20 cellular contexts compared by ENCODE assay signal in genomic region chr6:158080849-158081656, GRCh38.
DNase-seq lines count a peak whose midpoint lies in the region; ATAC-seq and TF ChIP-seq lines count a peak whose summit lies in the region.
"Had no signal": no experiment of that assay in that cellular context is flagged by ENCODE, and none has a peak within 500 bp of the region (broad histone marks: within the 10 kb centered on the region; RNA-seq: fewer than 3 reads in every experiment).

No MANE protein-coding gene starts in this region.

- no peaks in the 10 kb centered on the region for H3K79me1 ChIP-seq in neuronal stem cell (ENCODE audit: low read depth, low read length)

- H3K4me2 ChIP-seq in neuronal stem cell (ENCODE audit: insufficient read depth, low read length, poor library complexity, severe bottlenecking) = no peak overlapping the region

- H3K4me1 ChIP-seq in neuronal stem cell (ENCODE audit: control insufficient read depth in 2 of 2, insufficient read depth in 1 of 2, low read depth in 1 of 2, low read length in 2 of 2) (no peaks in the 10 kb centered on the region), vagina (no peaks in the 10 kb centered on the region), left lung (peaks cover 0 to 18% of the 10 kb centered on the region in 2 donors)
- H3K4me1 ChIP-seq: BE2C, HAP-1, Peyer's patch had no signal

- intact Hi-C loops in vagina (cut with DNase I) = no loop called here
- intact Hi-C loops in left lung (cut with DNase I) = no loop called here

- H3K36me3 ChIP-seq in neuronal stem cell (replicated peaks in 1 of 2; ENCODE audit: control insufficient read depth in 2 of 2, insufficient read depth in 2 of 2, low read length in 2 of 2) (peaks cover 6 to 59% of the 10 kb centered on the region in 2 donors), vagina (peaks cover 0 to 22% of the 10 kb centered on the region in 2 donors), left lung (peaks cover 0 to 54% of the 10 kb centered on the region in 2 donors)
- H3K36me3 ChIP-seq: BE2C had no signal

- no peak overlapping the region for H3K18ac ChIP-seq in neuronal stem cell (ENCODE audit: low read length)

- no peak overlapping the region for H4K91ac ChIP-seq in neuronal stem cell (ENCODE audit: low read depth, low read length, poor library complexity)

- no peak overlapping the region for H3K14ac ChIP-seq in neuronal stem cell (ENCODE audit: low read length)

- no CpG with 5 or more reads among the region's 18 CpGs for WGBS in neuronal stem cell (ENCODE audit: extremely low coverage in 2 of 2, insufficient read length in 2 of 2, insufficient replicate concordance in 1 of 2), 2 donors

- H3K9ac ChIP-seq in neuronal stem cell (ENCODE audit: low read depth, low read length, poor library complexity) = no peak overlapping the region

- no peak overlapping the region for H3K4ac ChIP-seq in neuronal stem cell (ENCODE audit: low read length)

- DNase-seq in activated CD8-positive, alpha-beta memory T cell treated with anti-CD3 and anti-CD28 coated beads, Interleukin-2, amount 50 U/mL, for 48 hours = peak; percentile 35
- DNase-seq in activated CD8-positive, alpha-beta memory T cell treated with anti-CD3 and anti-CD28 coated beads for 24 hours = no peak
- no peak for DNase-seq in HL-60 (ENCODE audit: low read depth in 1 of 2, low spot score in 1 of 2)
- no peak for DNase-seq in neuronal stem cell (ENCODE audit: low spot score)
- peak; percentile 77 to 81 for DNase-seq in vagina (ENCODE audit: extremely low spot score in 2 of 2)
- no peak for DNase-seq in AG08395 (ENCODE audit: low spot score)
- DNase-seq in NCI-H2171 (lab: John Stamatoyannopoulos, UW) = no peak
- no peak for DNase-seq in left lung
- DNase-seq: BE2C; CD8-positive, alpha-beta memory T cell; DND-41; Kasumi-1; MG63; NCI-H1092; NCI-H1436 treated with DMSO at 0.1 percent for 48 hours; NCI-H2029; NCI-H446; NCI-H526 treated with DMSO at 0.1 percent for 48 hours had no signal

- H3K9me3 ChIP-seq in neuronal stem cell (replicated peaks in 1 of 2; ENCODE audit: control insufficient read depth in 2 of 2, insufficient read depth in 1 of 2, low read depth in 1 of 2, low read length in 2 of 2) = no peaks in the 10 kb centered on the region
- H3K9me3 ChIP-seq in vagina = no peaks in the 10 kb centered on the region
- no peaks in the 10 kb centered on the region for H3K9me3 ChIP-seq in left lung
- H3K9me3 ChIP-seq: BE2C, HAP-1, MG63, Peyer's patch had no signal

- no peaks in the 10 kb centered on the region for H3K27me3 ChIP-seq in HL-60 (ENCODE audit: insufficient read depth, poor library complexity, severe bottlenecking)
- H3K27me3 ChIP-seq in neuronal stem cell (ENCODE audit: control insufficient read depth in 3 of 3, insufficient read depth in 3 of 3, low read depth in 1 of 3, low read length in 3 of 3) = no peaks in the 10 kb centered on the region
- H3K27me3 ChIP-seq in vagina = no peaks in the 10 kb centered on the region
- H3K27me3 ChIP-seq in left lung = no peaks in the 10 kb centered on the region
- H3K27me3 ChIP-seq: BE2C, MG63, Peyer's patch had no signal

- H3K4me3 ChIP-seq in HL-60 (replicated peaks; ENCODE audit: insufficient read depth, low read length) (no peak overlapping the region), neuronal stem cell (ENCODE audit: low read length in 2 of 2) (no peak overlapping the region), vagina (no peak overlapping the region), left lung (no peak overlapping the region)
- H3K4me3 ChIP-seq: HAP-1, MG63, Peyer's patch had no signal

- H2BK15ac ChIP-seq in neuronal stem cell (ENCODE audit: low read length) = no peak overlapping the region

- no peak overlapping the region for H2AFZ ChIP-seq in neuronal stem cell (ENCODE audit: low read length)

- peak overlapping the region; percentile 54 for H4K8ac ChIP-seq in neuronal stem cell (ENCODE audit: low read depth, low read length)

- TF ChIP-seq POLR2A in vagina (IDR thresholded peaks at IDR 0.05) = no peak

- ATAC-seq in left lung = no peak

- no peak overlapping the region for H2AK5ac ChIP-seq in neuronal stem cell (ENCODE audit: low read depth, low read length)

- H2BK12ac ChIP-seq in neuronal stem cell (ENCODE audit: low read length) = no peak overlapping the region

- peak overlapping the region; percentile 47 for H3K27ac ChIP-seq in HL-60 (replicated peaks)
- no peak overlapping the region for H3K27ac ChIP-seq in neuronal stem cell (replicated peaks; ENCODE audit: low read length)
- H3K27ac ChIP-seq in vagina = no peak overlapping the region
- peak overlapping the region in 1 of 2 donors; percentile 77 for H3K27ac ChIP-seq in left lung
- H3K27ac ChIP-seq: Peyer's patch had no signal

- no peak overlapping the region for H2BK5ac ChIP-seq in neuronal stem cell (ENCODE audit: low read length)

- no peak overlapping the region for H3K23ac ChIP-seq in neuronal stem cell (ENCODE audit: low read depth, low read length, poor library complexity)

- no peak overlapping the region for H2BK120ac ChIP-seq in neuronal stem cell (ENCODE audit: low read depth, low read length)

- no peak for TF ChIP-seq CTCF in HL-60 (IDR thresholded peaks at IDR 0.05; ENCODE audit: insufficient read depth, low read length)
- TF ChIP-seq CTCF in vagina (IDR thresholded peaks at IDR 0.05) = no peak
- no peak for TF ChIP-seq CTCF in left lung (IDR thresholded peaks at IDR 0.05)

Comparison
In these comparisons a context has a peak if more than half of its experiments do, and no peak if none do; other contexts are left out.
1. DNase-seq: peak in activated CD8-positive, alpha-beta memory T cell treated with anti-CD3 and anti-CD28 coated beads, Interleukin-2, amount 50 U/mL, for 48 hours (single experiment) and vagina (2 of 2); none in activated CD8-positive, alpha-beta memory T cell treated with anti-CD3 and anti-CD28 coated beads for 24 hours (single experiment), HL-60 (0 of 2), neuronal stem cell (single experiment), AG08395 (single experiment), NCI-H2171 (single experiment) and left lung (0 of 2).